In genomic region chr16:89270666-89271345, GRCh38 we compare ENCODE assay signal across 18 cellular contexts.
"Had no signal": no experiment of that assay in that cellular context is flagged by ENCODE, and none has a peak within 500 bp of the region (broad histone marks: within the 10 kb centered on the region; RNA-seq: fewer than 3 reads in every experiment).

No MANE protein-coding gene starts in this region.

- H3K27ac ChIP-seq: suprapubic skin, transverse colon had no signal

- H3K4me3 Mint-ChIP-seq: activated CD4-positive, alpha-beta T cell treated with anti-CD3 and anti-CD28 coated beads, Interleukin-2, amount 10 ng/mL, durations not matched to agents 24 days and 14 days; activated CD8-positive, alpha-beta T cell treated with anti-CD3 and anti-CD28 coated beads for 36 hours; activated naive CD4-positive, alpha-beta T cell treated with anti-CD3 and anti-CD28 coated beads, Interleukin-2, amount 10 ng/mL, durations not matched to agents 7 days and 5 days; activated naive CD8-positive, alpha-beta T cell treated with anti-CD3 and anti-CD28 coated beads, Interleukin-2, amount 50 U/mL, for 24 hours; central memory CD8-positive, alpha-beta T cell; stimulated activated naive CD8-positive, alpha-beta T cell treated with anti-CD3 and anti-CD28 coated beads, Interleukin-15, amount 100 ng/mL, for 72 hours had no signal

- ATAC-seq: activated CD8-positive, alpha-beta T cell treated with anti-CD3 and anti-CD28 coated beads for 36 hours; activated naive CD8-positive, alpha-beta T cell treated with anti-CD3 and anti-CD28 coated beads, Interleukin-2, amount 50 U/mL, for 24 hours; gastroesophageal sphincter; naive thymus-derived CD8-positive, alpha-beta T cell; stimulated activated naive CD8-positive, alpha-beta T cell treated with anti-CD3 and anti-CD28 coated beads, Interleukin-15, amount 100 ng/mL, for 72 hours had no signal

- H3K4me1 Mint-ChIP-seq: activated CD4-positive, alpha-beta T cell treated with anti-CD3 and anti-CD28 coated beads, Interleukin-2, amount 10 ng/mL, durations not matched to agents 24 days and 14 days; activated naive CD4-positive, alpha-beta T cell treated with anti-CD3 and anti-CD28 coated beads, Interleukin-2, amount 10 ng/mL, durations not matched to agents 7 days and 5 days; activated naive CD8-positive, alpha-beta T cell treated with anti-CD3 and anti-CD28 coated beads, Interleukin-2, amount 50 U/mL, for 24 hours had no signal

- H3K9me3 Mint-ChIP-seq: activated CD4-positive, alpha-beta T cell treated with anti-CD3 and anti-CD28 coated beads, Interleukin-2, amount 10 ng/mL, durations not matched to agents 24 days and 14 days; activated CD8-positive, alpha-beta T cell treated with anti-CD3 and anti-CD28 coated beads for 36 hours; activated naive CD4-positive, alpha-beta T cell treated with anti-CD3 and anti-CD28 coated beads, Interleukin-2, amount 10 ng/mL, durations not matched to agents 7 days and 5 days; activated naive CD8-positive, alpha-beta T cell treated with anti-CD3 and anti-CD28 coated beads, Interleukin-2, amount 50 U/mL, for 24 hours; central memory CD8-positive, alpha-beta T cell; immature natural killer cell; naive thymus-derived CD8-positive, alpha-beta T cell; stimulated activated naive CD8-positive, alpha-beta T cell treated with anti-CD3 and anti-CD28 coated beads, Interleukin-15, amount 100 ng/mL, for 72 hours had no signal

- H3K27me3 Mint-ChIP-seq: activated CD4-positive, alpha-beta T cell treated with anti-CD3 and anti-CD28 coated beads, Interleukin-2, amount 10 ng/mL, durations not matched to agents 24 days and 14 days; activated CD8-positive, alpha-beta T cell treated with anti-CD3 and anti-CD28 coated beads for 36 hours; activated naive CD4-positive, alpha-beta T cell treated with anti-CD3 and anti-CD28 coated beads, Interleukin-2, amount 10 ng/mL, durations not matched to agents 7 days and 5 days; activated naive CD8-positive, alpha-beta T cell treated with anti-CD3 and anti-CD28 coated beads, Interleukin-2, amount 50 U/mL, for 24 hours; central memory CD8-positive, alpha-beta T cell; naive thymus-derived CD8-positive, alpha-beta T cell; stimulated activated naive CD8-positive, alpha-beta T cell treated with anti-CD3 and anti-CD28 coated beads, Interleukin-15, amount 100 ng/mL, for 72 hours had no signal

- H3K9me3 ChIP-seq: gastroesophageal sphincter, suprapubic skin, transverse colon, vagina had no signal

- H3K4me1 ChIP-seq: gastroesophageal sphincter, suprapubic skin, vagina had no signal

- DNase-seq: activated CD4-positive, alpha-beta T cell treated with anti-CD3 and anti-CD28 coated beads, Interleukin-2, amount 10 ng/mL, durations not matched to agents 24 days and 14 days; activated CD8-positive, alpha-beta T cell treated with anti-CD3 and anti-CD28 coated beads for 36 hours; activated effector memory CD4-positive, alpha-beta T cell treated with Interleukin-2 at 50 U/mL for 16 hours; activated naive CD4-positive, alpha-beta T cell treated with anti-CD3 and anti-CD28 coated beads, Interleukin-2, amount 10 ng/mL, durations not matched to agents 7 days and 5 days; activated naive CD8-positive, alpha-beta T cell treated with anti-CD3 and anti-CD28 coated beads, Interleukin-2, amount 50 U/mL, for 24 hours; activated T-cell treated with anti-CD3 and anti-CD28 coated beads, Interleukin-2, amount 50 U/mL, for 1 hour; stimulated activated CD4-positive, alpha-beta T cell treated with anti-CD3 and anti-CD28 coated beads, Interleukin-12 subunit alpha, Interleukin-12 subunit beta, amount 100 ng/mL, for 4 hours; stimulated activated CD4-positive, alpha-beta T cell treated with anti-CD3 and anti-CD28 coated beads, Interleukin-2, amount 100 ng/mL, for 24 hours; stimulated activated naive CD8-positive, alpha-beta T cell treated with anti-CD3 and anti-CD28 coated beads, Interleukin-15, amount 100 ng/mL, for 72 hours; T1000; transverse colon had no signal

- H3K27ac Mint-ChIP-seq: activated CD4-positive, alpha-beta T cell treated with anti-CD3 and anti-CD28 coated beads, Interleukin-2, amount 10 ng/mL, durations not matched to agents 24 days and 14 days; activated CD8-positive, alpha-beta T cell treated with anti-CD3 and anti-CD28 coated beads for 36 hours; activated naive CD8-positive, alpha-beta T cell treated with anti-CD3 and anti-CD28 coated beads, Interleukin-2, amount 50 U/mL, for 24 hours had no signal

- H3K4me3 ChIP-seq: coronary artery, gastroesophageal sphincter, suprapubic skin, transverse colon, vagina had no signal

- H3K27me3 ChIP-seq: gastroesophageal sphincter, suprapubic skin, transverse colon, vagina had no signal
